1 cellular context compared by ENCODE assay signal in the genomic region with DNA sequence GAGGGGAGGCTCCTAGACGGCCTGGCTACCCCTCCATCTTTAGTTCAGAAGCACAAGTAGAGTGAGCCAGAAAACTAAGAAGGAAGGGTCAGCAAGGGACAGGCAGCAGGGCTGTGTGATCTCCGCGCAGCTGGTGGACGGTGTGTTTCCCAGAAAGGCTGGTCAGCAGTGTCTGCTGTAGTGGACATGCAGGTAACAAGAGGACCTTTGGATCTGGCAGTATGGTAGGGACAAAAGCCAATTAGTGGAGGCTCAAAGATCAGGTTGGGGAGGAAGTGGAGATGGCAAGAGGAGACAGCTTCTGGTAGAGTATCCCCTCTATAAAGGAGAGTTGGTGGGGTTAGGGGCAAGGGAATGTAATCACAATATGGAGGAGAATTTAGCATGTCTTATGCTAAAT.
TF ChIP-seq lines count a peak whose summit lies in the region.

No MANE protein-coding gene starts in this region.

TF ChIP-seq in HepG2, 621 proteins besides CTCF, POLR2A, EP300 and RAD21 (continued from another document):
- peak; percentile 22; the same call in 1 of the 2 replicates for TF ChIP-seq NCOR1 (IDR thresholded peaks at IDR 0.05; ENCODE audit: borderline replicate concordance, low read length)
